19 cellular contexts compared by ENCODE assay signal in the genomic region with DNA sequence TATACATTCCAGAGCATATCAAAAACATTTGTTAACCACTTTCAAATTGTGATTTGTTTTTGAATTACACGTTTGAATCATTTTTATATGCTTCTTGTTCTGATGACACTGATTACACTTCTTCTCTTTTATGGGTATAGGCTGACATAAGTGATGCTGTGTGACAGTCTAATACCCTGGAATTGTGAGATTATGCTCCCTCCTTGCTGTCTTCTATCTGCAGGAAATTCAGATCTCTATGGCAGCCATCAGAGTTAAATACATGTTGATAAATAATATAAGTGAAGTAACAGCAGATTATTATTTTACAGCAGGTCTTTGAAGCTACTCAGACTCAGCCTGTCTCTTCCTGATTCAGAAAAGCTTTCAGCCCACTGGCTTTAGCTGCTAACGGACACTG.
DNase-seq lines count a peak whose midpoint lies in the region; TF ChIP-seq lines count a peak whose summit lies in the region.
"Had no signal": no experiment of that assay in that cellular context is flagged by ENCODE, and none has a peak within 500 bp of the region (broad histone marks: within the 10 kb centered on the region; RNA-seq: fewer than 3 reads in every experiment).

No MANE protein-coding gene starts in this region.

- H3K27me3 ChIP-seq in neural cell (ENCODE audit: insufficient read depth, low read depth, low read length), result no peaks in the 10 kb centered on the region
- no peaks in the 10 kb centered on the region for H3K27me3 ChIP-seq in testis
- H3K27me3 ChIP-seq: BLaER1 treated with 17β-estradiol and CSF1 and Interleukin-3, amounts not matched to agents 10 nM and 100 nM had no signal

- no peak for DNase-seq in coronary artery (ENCODE audit: low spot score)
- DNase-seq in testis, result no peak
- DNase-seq in KG1 (lab: John Stamatoyannopoulos, UW), result no peak
- DNase-seq in SIG-M5 (lab: John Stamatoyannopoulos, UW), result no peak
- DNase-seq in hippocampal formation (lab: John Stamatoyannopoulos, UW), result no peak
- DNase-seq: ACHN; CD8-positive, alpha-beta T cell; IMR-90; MV-4-11; NCI-H1105 treated with DMSO at 0.1 percent for 48 hours; NCI-H2029 treated with DMSO at 0.1 percent for 48 hours; NCI-H226; NCI-H774; NK-92 treated with Interleukin-12 subunit alpha and Interleukin-12 subunit beta, amount 100 ng/mL, for 24 hours had no signal

- no peak for TF ChIP-seq POLR2A in testis (IDR thresholded peaks at IDR 0.05)

- no peaks in the 10 kb centered on the region for H3K9me3 ChIP-seq in neural cell (ENCODE audit: low read length)
- no peaks in the 10 kb centered on the region for H3K9me3 ChIP-seq in testis
- H3K9me3 ChIP-seq: BLaER1 treated with 17β-estradiol and CSF1 and Interleukin-3, amounts not matched to agents 10 nM and 100 nM had no signal

- H3F3A ChIP-seq in neural cell (ENCODE audit: insufficient read depth, low read length, poor library complexity, severe bottlenecking), result peaks cover 6% of the 10 kb centered on the region

- intact Hi-C loops in testis (cut with DNase I; ENCODE audit: low total_unique reads), result no loop called here

- no peak overlapping the region for H2AFZ ChIP-seq in neural cell (ENCODE audit: low read depth, low read length)
- H2AFZ ChIP-seq: GM23338 had no signal

- no peak for TF ChIP-seq CTCF in C4-2B (conservative IDR thresholded peaks at IDR 0.05)
- TF ChIP-seq CTCF in coronary artery (IDR thresholded peaks at IDR 0.05), result no peak
- TF ChIP-seq CTCF in neural cell (IDR thresholded peaks at IDR 0.05; ENCODE audit: poor library complexity, severe bottlenecking), result no peak
- no peak for TF ChIP-seq CTCF in testis (IDR thresholded peaks at IDR 0.05)

- H3K36me3 ChIP-seq in neural cell (ENCODE audit: insufficient read depth, low read length) (no peaks in the 10 kb centered on the region), testis (ENCODE audit: low read depth, missing control alignments) (no peaks in the 10 kb centered on the region)
- H3K36me3 ChIP-seq: BLaER1 treated with 17β-estradiol and CSF1 and Interleukin-3, amounts not matched to agents 10 nM and 100 nM had no signal

- no peak overlapping the region for H3K4me3 ChIP-seq in coronary artery
- H3K4me3 ChIP-seq in neural cell (ENCODE audit: low read length), result no peak overlapping the region
- H3K4me3 ChIP-seq in testis, result no peak overlapping the region
- H3K4me3 ChIP-seq: BLaER1 treated with 17β-estradiol and CSF1 and Interleukin-3, amounts not matched to agents 10 nM and 100 nM; GM23338 had no signal

- peak; percentile 92 for TF ChIP-seq EP300 in neural cell (conservative IDR thresholded peaks at IDR 0.05; ENCODE audit: poor library complexity, severe bottlenecking)

- WGBS in testis, 2 donors, result 56 to 84% methylated on average over 2 of the region's 2 CpGs

- no peaks in the 10 kb centered on the region for H4K20me1 ChIP-seq in neural cell (ENCODE audit: insufficient read depth)
- H4K20me1 ChIP-seq: BLaER1 treated with 17β-estradiol and CSF1 and Interleukin-3, amounts not matched to agents 10 nM and 100 nM had no signal

- peaks cover 9% of the 10 kb centered on the region for H3K4me1 ChIP-seq in testis
- H3K4me1 ChIP-seq: BLaER1 treated with 17β-estradiol and CSF1 and Interleukin-3, amounts not matched to agents 10 nM and 100 nM had no signal

- H3K9ac ChIP-seq in neural cell (ENCODE audit: low read length), result peak overlapping the region; percentile 10
- H3K9ac ChIP-seq: BLaER1 treated with 17β-estradiol and CSF1 and Interleukin-3, amounts not matched to agents 10 nM and 100 nM had no signal

- H3K79me2 ChIP-seq in neural cell (replicated peaks; ENCODE audit: insufficient read depth, low read length), result no peaks in the 10 kb centered on the region

- H3K4me2 ChIP-seq in neural cell (ENCODE audit: low read length), result no peak overlapping the region
- H3K4me2 ChIP-seq: BLaER1 treated with 17β-estradiol and CSF1 and Interleukin-3, amounts not matched to agents 10 nM and 100 nM; GM23338 had no signal

- H3K27ac ChIP-seq in C4-2B (peak overlapping the region; percentile 69), coronary artery (peak overlapping the region; percentile 22 to 72), neural cell (ENCODE audit: low read length) (peak overlapping the region; percentile 54), testis (peak overlapping the region; percentile 49 to 79)
- H3K27ac ChIP-seq: BLaER1 treated with 17β-estradiol and CSF1 and Interleukin-3, amounts not matched to agents 10 nM and 100 nM; RWPE1 had no signal

- no peak for TF ChIP-seq RAD21 in neural cell (conservative IDR thresholded peaks at IDR 0.05)

- no peaks in the 10 kb centered on the region for H3K9me2 ChIP-seq in neural cell (ENCODE audit: insufficient read depth, low read length)

TF ChIP-seq in neural cell, 6 proteins besides CTCF, POLR2A, EP300 and RAD21:
- TF ChIP-seq EZH2 (IDR thresholded peaks at IDR 0.05; ENCODE audit: borderline replicate concordance, insufficient read depth, low read length, poor library complexity, severe bottlenecking) (no peak), TAF1 (IDR thresholded peaks at IDR 0.05; ENCODE audit: low read depth) (no peak), POLR2AphosphoS5 (IDR thresholded peaks at IDR 0.05) (peak; percentile 90), SMC3 (conservative IDR thresholded peaks at IDR 0.05; ENCODE audit: poor library complexity) (no peak), MXI1 (conservative IDR thresholded peaks at IDR 0.05; ENCODE audit: poor library complexity, severe bottlenecking) (no peak)
- TF ChIP-seq, protein P1, sequence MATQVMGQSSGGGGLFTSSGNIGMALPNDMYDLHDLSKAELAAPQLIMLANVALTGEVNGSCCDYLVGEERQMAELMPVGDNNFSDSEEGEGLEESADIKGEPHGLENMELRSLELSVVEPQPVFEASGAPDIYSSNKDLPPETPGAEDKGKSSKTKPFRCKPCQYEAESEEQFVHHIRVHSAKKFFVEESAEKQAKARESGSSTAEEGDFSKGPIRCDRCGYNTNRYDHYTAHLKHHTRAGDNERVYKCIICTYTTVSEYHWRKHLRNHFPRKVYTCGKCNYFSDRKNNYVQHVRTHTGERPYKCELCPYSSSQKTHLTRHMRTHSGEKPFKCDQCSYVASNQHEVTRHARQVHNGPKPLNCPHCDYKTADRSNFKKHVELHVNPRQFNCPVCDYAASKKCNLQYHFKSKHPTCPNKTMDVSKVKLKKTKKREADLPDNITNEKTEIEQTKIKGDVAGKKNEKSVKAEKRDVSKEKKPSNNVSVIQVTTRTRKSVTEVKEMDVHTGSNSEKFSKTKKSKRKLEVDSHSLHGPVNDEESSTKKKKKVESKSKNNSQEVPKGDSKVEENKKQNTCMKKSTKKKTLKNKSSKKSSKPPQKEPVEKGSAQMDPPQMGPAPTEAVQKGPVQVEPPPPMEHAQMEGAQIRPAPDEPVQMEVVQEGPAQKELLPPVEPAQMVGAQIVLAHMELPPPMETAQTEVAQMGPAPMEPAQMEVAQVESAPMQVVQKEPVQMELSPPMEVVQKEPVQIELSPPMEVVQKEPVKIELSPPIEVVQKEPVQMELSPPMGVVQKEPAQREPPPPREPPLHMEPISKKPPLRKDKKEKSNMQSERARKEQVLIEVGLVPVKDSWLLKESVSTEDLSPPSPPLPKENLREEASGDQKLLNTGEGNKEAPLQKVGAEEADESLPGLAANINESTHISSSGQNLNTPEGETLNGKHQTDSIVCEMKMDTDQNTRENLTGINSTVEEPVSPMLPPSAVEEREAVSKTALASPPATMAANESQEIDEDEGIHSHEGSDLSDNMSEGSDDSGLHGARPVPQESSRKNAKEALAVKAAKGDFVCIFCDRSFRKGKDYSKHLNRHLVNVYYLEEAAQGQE (IDR thresholded peaks at IDR 0.05; ENCODE audit: borderline replicate concordance), result peak; percentile 98
TF ChIP-seq in neural cell: peak in this region for 2.
